In genomic region chr19:57754091-57754673, GRCh38 we compare ENCODE assay signal across 24 cellular contexts.
"Had no signal": no experiment of that assay in that cellular context is flagged by ENCODE, and none has a peak within 500 bp of the region (broad histone marks: within the 10 kb centered on the region; RNA-seq: fewer than 3 reads in every experiment).

No MANE protein-coding gene starts in this region.

- H3K4me1 Mint-ChIP-seq: nephron had no signal

- H3K4me3 Mint-ChIP-seq: activated naive CD4-positive, alpha-beta T cell treated with anti-CD3 and anti-CD28 coated beads, Interleukin-2, amount 50 U/mL, for 24 hours; brain; dendritic cell treated with granulocyte-macrophage colony-stimulating factor and Interleukin-4, amounts not matched to agents 40 ng/mL and 50 ng/mL, for 4 days; nephron had no signal

- H3K27ac ChIP-seq: neutrophil, pancreas, psoas muscle, right atrium auricular region, tibial artery had no signal

- H3K27me3 ChIP-seq: neutrophil, pancreas, right atrium auricular region, tibial artery had no signal

- FAIRE-seq: endothelial cell of umbilical vein, pancreas had no signal

- DNase-seq: activated gamma-delta T cell treated with Interleukin-2 at 50 U/mL for 16 hours; activated T-cell treated with anti-CD3 and anti-CD28 coated beads, Interleukin-2, amount 50 U/mL, for 1 hour; aorta; effector memory CD4-positive, alpha-beta T cell; foreskin melanocyte; hippocampal formation; left ventricle myocardium superior; midbrain; pancreas; psoas muscle; stimulated activated CD4-positive, alpha-beta T cell treated with anti-CD3 and anti-CD28 coated beads, Interleukin-12 subunit alpha, Interleukin-12 subunit beta, amount 100 ng/mL, for 4 hours; stimulated activated CD4-positive, alpha-beta T cell treated with anti-CD3 and anti-CD28 coated beads, Interleukin-4, amount 100 ng/mL, for 4 hours; stimulated activated naive CD8-positive, alpha-beta T cell treated with anti-CD3 and anti-CD28 coated beads, Interleukin-15, Interleukin-2, amounts not matched to agents 100 U/mL and 50 U/mL, for 24 hours; substantia nigra; T-helper 9 cell; tibial artery had no signal

- H3K27ac Mint-ChIP-seq: activated naive CD4-positive, alpha-beta T cell treated with anti-CD3 and anti-CD28 coated beads, Interleukin-2, amount 50 U/mL, for 24 hours; brain; dendritic cell treated with granulocyte-macrophage colony-stimulating factor and Interleukin-4, amounts not matched to agents 40 ng/mL and 50 ng/mL, for 4 days; nephron had no signal

- H3K4me3 ChIP-seq: pancreas, psoas muscle, right atrium auricular region, tibial artery had no signal

- H3K4me1 ChIP-seq: pancreas, right atrium auricular region, tibial artery had no signal

- ATAC-seq: esophagus mucosa; left ventricle myocardium superior; pancreas; psoas muscle; stimulated activated naive CD8-positive, alpha-beta T cell treated with anti-CD3 and anti-CD28 coated beads, Interleukin-15, Interleukin-2, amounts not matched to agents 100 U/mL and 50 U/mL, for 24 hours had no signal

- H3K27me3 Mint-ChIP-seq: activated naive CD4-positive, alpha-beta T cell treated with anti-CD3 and anti-CD28 coated beads, Interleukin-2, amount 50 U/mL, for 24 hours; dendritic cell treated with granulocyte-macrophage colony-stimulating factor and Interleukin-4, amounts not matched to agents 40 ng/mL and 50 ng/mL, for 4 days had no signal
